10 cellular contexts compared by ENCODE assay signal in genomic region chr17:39867891-39868553, GRCh38. TPM values are rescaled to one million over a fixed set of nuclear protein-coding genes. Genes with fewer than 3 reads are reported as not detected.
DNase-seq lines count a peak whose midpoint lies in the region; ATAC-seq and TF ChIP-seq lines count a peak whose summit lies in the region.
"Had no signal": no experiment of that assay in that cellular context is flagged by ENCODE, and none has a peak within 500 bp of the region (broad histone marks: within the 10 kb centered on the region; RNA-seq: fewer than 3 reads in every experiment).

Gene ZPBP2, plus strand, starts transcription at chr17:39868202. Its CDS starts 153 bp downstream, at chr17:39868355.

- no peak for ATAC-seq in activated CD4-positive, CD25-positive, alpha-beta regulatory T cell treated with anti-CD3 and anti-CD28 coated beads, Interleukin-2, amount 50 U/mL, for 24 hours
- ATAC-seq in activated T-cell treated with anti-CD3 and anti-CD28 coated beads, Interleukin-2, amount 50 U/mL, for 4 hours: no peak
- ATAC-seq in mucosa of descending colon (no peak), upper lobe of right lung (no peak), left ventricle myocardium superior (no peak)
- ATAC-seq: PC-3 had no signal

- H3K4me1 ChIP-seq in mucosa of descending colon (ENCODE audit: low read depth) (no peaks in the 10 kb centered on the region), upper lobe of right lung (peaks cover 11% of the 10 kb centered on the region), smooth muscle cell (ENCODE audit: low read depth) (peaks cover 7% of the 10 kb centered on the region)

- H3K4me3 ChIP-seq in mucosa of descending colon (no peak within 1 kb of the TSS), upper lobe of right lung (no peak within 1 kb of the TSS), smooth muscle cell (no peak within 1 kb of the TSS)

- no TSS peak for BruUV-seq in MCF 10A (replicated peaks; lab: Mats Ljungman, UMichigan)

- WGBS in smooth muscle cell (ENCODE audit: low lambda C conversion rate): 90% methylated on average over 67 of the region's 67 CpGs

- H3K79me2 ChIP-seq in smooth muscle cell (ENCODE audit: low read depth): no peaks in the 10 kb centered on the region

- H3K4me3 Mint-ChIP-seq in activated T-cell treated with anti-CD3 and anti-CD28 coated beads, Interleukin-2, amount 50 U/mL, for 4 hours: peak within 1 kb of the TSS; percentile 48
- H3K4me3 Mint-ChIP-seq in MCF 10A (ENCODE audit: unreplicated experiment): no peak within 1 kb of the TSS

- no peak within 1 kb of the TSS for H3K4me2 ChIP-seq in smooth muscle cell

- no peak within 1 kb of the TSS for H3K9ac ChIP-seq in smooth muscle cell (ENCODE audit: low read depth)

- no peaks in the 10 kb centered on the region for H4K20me1 ChIP-seq in smooth muscle cell (ENCODE audit: low read depth)

- H2AFZ ChIP-seq in smooth muscle cell (ENCODE audit: low read depth): no peak within 1 kb of the TSS

- CTCF ChIA-PET in MCF 10A (lab: Yijun Ruan, JAX): no interaction called here

- no peaks in the 10 kb centered on the region for H3F3A ChIP-seq in smooth muscle cell (ENCODE audit: low read depth)

- H3K9me3 ChIP-seq in mucosa of descending colon: no peaks in the 10 kb centered on the region
- H3K9me3 ChIP-seq in upper lobe of right lung: no peaks in the 10 kb centered on the region
- no peaks in the 10 kb centered on the region for H3K9me3 ChIP-seq in smooth muscle cell (replicated peaks; ENCODE audit: low read depth)

- DNase-seq in activated CD4-positive, CD25-positive, alpha-beta regulatory T cell (lab: John Stamatoyannopoulos, UW): peak; percentile 10 to 44 (median 40)
- DNase-seq in activated T-cell treated with anti-CD3 and anti-CD28 coated beads, Interleukin-2, amount 50 U/mL, for 4 hours: peak; percentile 43
- DNase-seq in mucosa of descending colon (peak in 2 of 3 donors; percentile 48 to 60), upper lobe of right lung (peak; percentile 59), left ventricle myocardium superior (no peak), MCF 10A (ENCODE audit: unreplicated experiment) (no peak), smooth muscle cell (lab: John Stamatoyannopoulos, UW; ENCODE audit: unreplicated experiment) (no peak)
- DNase-seq: PC-3 had no signal

- intact Hi-C loops in mucosa of descending colon (cut with DNase I, micrococcal nuclease): loop anchor here in 1 of 2 donors (10.0 kb wide), 1 partner anchor 93 kb away; no protein-coding TSS in a partner anchor
- intact Hi-C loops in upper lobe of right lung (cut with DNase I): no loop called here
- intact Hi-C loops in left ventricle myocardium superior (cut with micrococcal nuclease): no loop called here
- intact Hi-C loops in MCF 10A (cut with micrococcal nuclease): no loop called here

- TF ChIP-seq CTCF in mucosa of descending colon (IDR thresholded peaks at IDR 0.05): no peak
- no peak for TF ChIP-seq CTCF in upper lobe of right lung (IDR thresholded peaks at IDR 0.05)
- no peak for TF ChIP-seq CTCF in MCF 10A (IDR thresholded peaks at IDR 0.05; ENCODE audit: unreplicated experiment)
- no peak for TF ChIP-seq CTCF in smooth muscle cell (IDR thresholded peaks at IDR 0.05; ENCODE audit: borderline replicate concordance, insufficient read depth, poor library complexity, severe bottlenecking)

- H3K27me3 ChIP-seq in upper lobe of right lung: peaks cover 32% of the 10 kb centered on the region
- peaks cover 57% of the 10 kb centered on the region for H3K27me3 ChIP-seq in smooth muscle cell (ENCODE audit: low read depth)

- no peak within 1 kb of the TSS for H3K27ac Mint-ChIP-seq in MCF 10A (ENCODE audit: low read depth, unreplicated experiment)

- H3K36me3 ChIP-seq in mucosa of descending colon (ENCODE audit: low read depth): no peaks in the 10 kb centered on the region
- H3K36me3 ChIP-seq in upper lobe of right lung: no peaks in the 10 kb centered on the region
- H3K36me3 ChIP-seq in smooth muscle cell (ENCODE audit: low read depth): no peaks in the 10 kb centered on the region

- H3K27me3 Mint-ChIP-seq in activated T-cell treated with anti-CD3 and anti-CD28 coated beads, Interleukin-2, amount 50 U/mL, for 4 hours (ENCODE audit: low read depth): no peaks in the 10 kb centered on the region
- H3K27me3 Mint-ChIP-seq in MCF 10A (ENCODE audit: insufficient read depth, unreplicated experiment): peaks cover 63% of the 10 kb centered on the region

- H3K4me1 Mint-ChIP-seq in activated T-cell treated with anti-CD3 and anti-CD28 coated beads, Interleukin-2, amount 50 U/mL, for 4 hours (ENCODE audit: low read depth): peaks cover 49% of the 10 kb centered on the region
- H3K4me1 Mint-ChIP-seq in MCF 10A (ENCODE audit: insufficient read depth, unreplicated experiment): no peaks in the 10 kb centered on the region

- POLR2A ChIA-PET in MCF 10A (lab: Yijun Ruan, JAX): no interaction called here

- H3K27ac ChIP-seq in upper lobe of right lung (no peak within 1 kb of the TSS), smooth muscle cell (ENCODE audit: low read depth) (no peak within 1 kb of the TSS)
- H3K27ac ChIP-seq: 22Rv1 had no signal

- no peaks in the 10 kb centered on the region for H3K9me3 Mint-ChIP-seq in activated T-cell treated with anti-CD3 and anti-CD28 coated beads, Interleukin-2, amount 50 U/mL, for 4 hours
- H3K9me3 Mint-ChIP-seq in MCF 10A (ENCODE audit: unreplicated experiment): no peaks in the 10 kb centered on the region

- H3K36me3 Mint-ChIP-seq in activated T-cell treated with anti-CD3 and anti-CD28 coated beads, Interleukin-2, amount 50 U/mL, for 4 hours (ENCODE audit: insufficient read depth): no peaks in the 10 kb centered on the region
- no peaks in the 10 kb centered on the region for H3K36me3 Mint-ChIP-seq in MCF 10A (ENCODE audit: insufficient read depth, unreplicated experiment)

RNA-seq across cellular contexts. Expression of gene ZPBP2, which starts in this region (rescaled TPM):
- under 1 TPM in 2 of 3 donors, not detected in 1; 0.16 to 0.28 TPM for total RNA-seq in activated T-cell treated with anti-CD3 and anti-CD28 coated beads, Interleukin-2, amount 50 U/mL, for 4 hours
- total RNA-seq in mucosa of descending colon: not detected
- total RNA-seq in upper lobe of right lung: not detected
- total RNA-seq in left ventricle myocardium superior: not detected
- total RNA-seq in MCF 10A (2022): not detected in 2 replicates
- total RNA-seq in smooth muscle cell: not detected in 2 replicates
- not detected in 2 replicates for polyA plus RNA-seq in smooth muscle cell
- total RNA-seq: PC-3 had no signal

Comparison
In these comparisons a context has a peak if more than half of its experiments do, and no peak if none do; other contexts are left out.
1. Peak in DNase-seq in activated T-cell treated with anti-CD3 and anti-CD28 coated beads, Interleukin-2, amount 50 U/mL, for 4 hours; RNA of the gene not detected or under 1 TPM.
2. Peak in DNase-seq in mucosa of descending colon; RNA of the gene not detected or under 1 TPM.
3. Peak in DNase-seq in upper lobe of right lung; RNA of the gene not detected or under 1 TPM.
4. DNase-seq: peak in activated CD4-positive, CD25-positive, alpha-beta regulatory T cell (4 of 4); none in left ventricle myocardium superior (single experiment), MCF 10A (single experiment) and smooth muscle cell (single experiment).